ENCODE assay signal across 24 cellular contexts in the genomic region with DNA sequence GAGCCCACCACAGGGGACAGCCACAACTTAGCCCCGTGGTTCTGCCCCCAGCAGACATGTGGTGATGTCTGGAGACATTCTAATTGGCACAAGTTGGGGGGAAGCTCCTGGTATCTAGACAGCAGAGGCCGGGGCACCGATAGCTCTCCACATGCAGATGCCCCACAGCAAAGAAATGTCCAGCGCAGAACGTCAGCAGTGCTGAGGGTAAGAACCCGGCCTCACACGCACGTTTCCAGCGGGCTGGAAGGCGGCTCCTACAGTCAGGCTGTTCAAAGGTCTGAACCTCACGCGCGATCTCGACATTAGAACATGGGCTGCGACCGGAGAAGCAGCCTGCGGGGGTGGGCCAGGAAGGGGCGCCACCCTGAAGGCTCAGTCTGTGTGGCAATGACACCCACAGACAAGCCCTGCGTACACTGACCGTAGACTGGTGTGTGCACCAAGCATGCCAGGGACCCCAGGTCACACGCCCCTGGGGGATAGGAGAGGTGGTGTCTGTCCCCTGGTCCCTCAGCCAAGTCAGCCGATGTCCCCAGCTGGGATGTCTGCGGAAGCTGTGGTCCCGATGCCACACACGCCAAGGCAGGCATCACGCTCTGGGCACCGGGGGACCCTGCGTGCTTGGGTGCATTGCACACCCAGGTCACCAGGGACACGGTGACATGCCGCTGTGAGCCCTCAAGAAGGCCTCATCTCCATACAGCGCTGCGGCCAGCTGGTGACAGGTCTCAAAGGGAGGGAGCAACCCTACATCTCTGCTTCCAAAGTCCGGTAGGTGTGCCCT.
"Had no signal": no experiment of that assay in that cellular context is flagged by ENCODE, and none has a peak within 500 bp of the region (broad histone marks: within the 10 kb centered on the region; RNA-seq: fewer than 3 reads in every experiment).

No MANE protein-coding gene starts in this region.

- H3K27ac ChIP-seq: transverse colon had no signal

- ATAC-seq: activated CD4-positive, CD25-positive, alpha-beta regulatory T cell treated with anti-CD3 and anti-CD28 coated beads, Interleukin-2, amount 50 U/mL, for 24 hours; activated CD8-positive, alpha-beta T cell treated with anti-CD3 and anti-CD28 coated beads, Interleukin-2, amount 10 ng/mL, durations not matched to agents 7 days and 5 days; activated naive CD8-positive, alpha-beta T cell treated with anti-CD3 and anti-CD28 coated beads, Interleukin-2, amount 50 U/mL, for 24 hours; activated T-cell treated with anti-CD3 and anti-CD28 coated beads, Interleukin-2, amount 50 U/mL, for 4 hours had no signal

- H3K9me3 ChIP-seq: transverse colon had no signal

- DNase-seq: activated CD4-positive, alpha-beta T cell treated with anti-CD3 and anti-CD28 coated beads, Interleukin-2, amount 10 ng/mL, durations not matched to agents 7 days and 5 days; activated CD8-positive, alpha-beta T cell treated with anti-CD3 and anti-CD28 coated beads, Interleukin-2, amount 10 ng/mL, durations not matched to agents 7 days and 5 days; activated effector memory CD4-positive, alpha-beta T cell treated with Interleukin-2 at 50 U/mL for 16 hours; activated naive CD4-positive, alpha-beta T cell treated with anti-CD3 and anti-CD28 coated beads, Interleukin-2, amount 10 ng/mL, durations not matched to agents 7 days and 5 days; activated naive CD8-positive, alpha-beta T cell treated with anti-CD3 and anti-CD28 coated beads, Interleukin-2, amount 50 U/mL, for 24 hours; activated T-cell treated with anti-CD3 and anti-CD28 coated beads, Interleukin-2, amount 50 U/mL, for 4 hours; effector CD8-positive, alpha-beta T cell; foreskin fibroblast; glutamatergic neuron; hippocampal formation; midbrain; nephron progenitor cell; occipital lobe; retina; stimulated activated CD4-positive, alpha-beta T cell treated with anti-CD3 and anti-CD28 coated beads, Interleukin-12 subunit alpha, Interleukin-12 subunit beta, amount 100 ng/mL, for 4 hours; stimulated activated CD4-positive, alpha-beta T cell treated with anti-CD3 and anti-CD28 coated beads, Interleukin-1b, Interleukin-23, amount 100 ng/mL, for 48 hours; stimulated activated CD8-positive, alpha-beta memory T cell treated with anti-CD3 and anti-CD28 coated beads, Interleukin-4, amount 100 ng/mL, for 48 hours; stimulated activated naive CD4-positive, alpha-beta T cell; substantia nigra had no signal

- H3K4me3 ChIP-seq: lung, transverse colon had no signal

- H3K4me1 ChIP-seq: transverse colon had no signal

- FAIRE-seq: endothelial cell of umbilical vein, islet of Langerhans had no signal

- H3K27me3 ChIP-seq: transverse colon had no signal

- H3K36me3 ChIP-seq: transverse colon had no signal
